Comparison of ENCODE assay signal across 24 cellular contexts in genomic region chr17:17954079-17954478, GRCh38. TPM values are rescaled to one million over a fixed set of nuclear protein-coding genes. Genes with fewer than 3 reads are reported as not detected.
"Had no signal": no experiment of that assay in that cellular context is flagged by ENCODE, and none has a peak within 500 bp of the region (broad histone marks: within the 10 kb centered on the region; RNA-seq: fewer than 3 reads in every experiment).

No MANE protein-coding gene starts in this region.

- H3K4me3 ChIP-seq: ovary, right lobe of liver, transverse colon had no signal

- H3K27ac ChIP-seq: neutrophil, ovary, right lobe of liver, transverse colon had no signal

- H3K27me3 ChIP-seq: neutrophil, ovary, right lobe of liver, transverse colon had no signal

- H3K27ac Mint-ChIP-seq: activated B cell treated with CpG ODN at 0.5 μM for 24 hours, endodermal cell, nephron, progenitor cell of endocrine pancreas had no signal

- H3K36me3 ChIP-seq: neutrophil, ovary, right lobe of liver, transverse colon had no signal

- H3K9me3 ChIP-seq: neutrophil, ovary, right lobe of liver, transverse colon had no signal

- H3K27me3 Mint-ChIP-seq: activated B cell treated with CpG ODN at 0.5 μM for 24 hours; activated CD8-positive, alpha-beta memory T cell treated with anti-CD3 and anti-CD28 coated beads, Interleukin-2, amount 10 ng/mL, durations not matched to agents 7 days and 5 days; progenitor cell of endocrine pancreas had no signal

- H3K9me3 Mint-ChIP-seq: activated B cell treated with CpG ODN at 0.5 μM for 24 hours, endodermal cell, nephron had no signal

- DNase-seq: activated B cell treated with CpG ODN at 0.5 μM for 24 hours; activated CD4-positive, alpha-beta T cell treated with anti-CD3 and anti-CD28 coated beads, Interleukin-2, amount 50 U/mL, for 1 hour; activated CD8-positive, alpha-beta memory T cell treated with anti-CD3 and anti-CD28 coated beads, Interleukin-2, amount 10 ng/mL, durations not matched to agents 7 days and 5 days; activated CD8-positive, alpha-beta T cell treated with anti-CD3 and anti-CD28 coated beads, Interleukin-2, amount 10 ng/mL, durations not matched to agents 7 days and 5 days; activated effector memory CD4-positive, alpha-beta T cell treated with Interleukin-2 at 50 U/mL for 16 hours; activated naive CD4-positive, alpha-beta T cell treated with Interleukin-2 at 50 U/mL for 16 hours; activated T-cell treated with anti-CD3 and anti-CD28 coated beads, Interleukin-2, amount 50 U/mL, for 48 hours; amygdala; caudate nucleus; endodermal cell; head of caudate nucleus; hippocampal formation; left cardiac atrium; ovary; right lobe of liver; stimulated activated CD4-positive, alpha-beta T cell treated with anti-CD3 and anti-CD28 coated beads, Interleukin-2, amount 100 ng/mL, for 48 hours; stimulated activated naive CD4-positive, alpha-beta T cell treated with Interleukin-2 at 50 U/mL for 16 hours; transverse colon had no signal

- ATAC-seq: activated CD8-positive, alpha-beta memory T cell treated with anti-CD3 and anti-CD28 coated beads, Interleukin-2, amount 10 ng/mL, durations not matched to agents 7 days and 5 days; activated CD8-positive, alpha-beta T cell treated with anti-CD3 and anti-CD28 coated beads, Interleukin-2, amount 10 ng/mL, durations not matched to agents 7 days and 5 days; esophagus mucosa; left cardiac atrium had no signal

- H3K4me3 Mint-ChIP-seq: activated B cell treated with CpG ODN at 0.5 μM for 24 hours; activated CD8-positive, alpha-beta memory T cell treated with anti-CD3 and anti-CD28 coated beads, Interleukin-2, amount 10 ng/mL, durations not matched to agents 7 days and 5 days; activated CD8-positive, alpha-beta T cell treated with anti-CD3 and anti-CD28 coated beads, Interleukin-2, amount 10 ng/mL, durations not matched to agents 7 days and 5 days; endodermal cell; nephron had no signal

RNA-seq across cellular contexts. Expression of gene DRC3, which starts 18.6 kb away (rescaled TPM):
- total RNA-seq: activated B cell treated with CpG ODN at 0.5 μM for 24 hours; activated CD8-positive, alpha-beta memory T cell treated with anti-CD3 and anti-CD28 coated beads, Interleukin-2, amount 10 ng/mL, durations not matched to agents 7 days and 5 days; mononuclear cell; T-helper 1 cell treated with Interleukin-12 subunit alpha and Interleukin-12 subunit beta and Interleukin-4 antibody, amounts not matched to agents 30 ng/mL and 1 ng/mL, for 36 hours had no signal
